In genomic region chr16:84740596-84741071, GRCh38 we compare ENCODE assay signal across 1 cellular context.
TF ChIP-seq lines count a peak whose summit lies in the region.

No MANE protein-coding gene starts in this region.

TF ChIP-seq in IMR-90, 13 proteins besides CTCF, POLR2A, EP300 and RAD21:
- TF ChIP-seq USF2 (IDR thresholded peaks at IDR 0.05; ENCODE audit: low read depth, low read length), result no peak
- TF ChIP-seq MXI1 (IDR thresholded peaks at IDR 0.05; ENCODE audit: borderline replicate concordance, low read depth, low read length), result no peak
- TF ChIP-seq MAZ (IDR thresholded peaks at IDR 0.05; ENCODE audit: borderline replicate concordance, low read depth, low read length), result no peak
- no peak for TF ChIP-seq BHLHE40 (IDR thresholded peaks at IDR 0.05; ENCODE audit: low read depth, low read length)
- peak; percentile 53; the same call in 1 of the 2 replicates for TF ChIP-seq CEBPB (IDR thresholded peaks at IDR 0.05; ENCODE audit: low read depth, low read length)
- no peak for TF ChIP-seq SMC3 (IDR thresholded peaks at IDR 0.05; ENCODE audit: low read depth, low read length)
- TF ChIP-seq ELK1 (IDR thresholded peaks at IDR 0.05; ENCODE audit: borderline replicate concordance, low read depth, low read length), result no peak
